Comparison of ENCODE assay signal across 11 cellular contexts in the genomic region with DNA sequence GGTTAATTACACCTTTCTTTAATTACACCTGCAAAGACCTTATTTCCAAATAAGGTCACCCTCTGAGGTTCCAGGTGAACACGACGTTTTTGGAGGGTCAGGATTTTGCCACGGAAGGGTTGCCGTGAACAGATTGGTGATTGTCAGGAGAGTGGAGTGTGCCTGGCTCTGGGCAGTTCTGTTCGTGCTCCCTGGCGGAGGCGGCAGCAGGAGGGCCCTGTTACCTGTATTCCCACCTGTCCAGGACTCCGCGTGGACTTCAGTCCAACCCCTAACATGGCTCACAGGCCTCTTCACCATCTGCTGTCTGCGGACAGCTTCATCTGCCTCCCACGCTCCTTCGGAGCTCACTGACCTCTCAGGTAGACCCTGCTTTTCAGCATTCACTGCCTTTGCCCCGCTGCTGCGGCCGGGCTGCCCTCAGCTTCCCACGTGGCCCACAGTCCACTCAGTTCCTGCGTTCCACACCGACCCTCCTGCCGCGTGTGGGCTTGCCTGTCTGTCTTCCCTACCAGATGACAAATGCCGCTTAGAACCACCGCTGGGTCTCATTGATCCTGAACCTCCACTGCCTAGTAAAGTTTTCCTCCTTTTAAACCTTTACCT.
DNase-seq lines count a peak whose midpoint lies in the region; TF ChIP-seq lines count a peak whose summit lies in the region.
"Had no signal": no experiment of that assay in that cellular context is flagged by ENCODE, and none has a peak within 500 bp of the region (broad histone marks: within the 10 kb centered on the region; RNA-seq: fewer than 3 reads in every experiment).

No MANE protein-coding gene starts in this region.

- H4K91ac ChIP-seq in trophoblast cell (ENCODE audit: low read depth, low read length): peak overlapping the region; percentile 17

- H3K4ac ChIP-seq in trophoblast cell (ENCODE audit: low read depth, low read length): no peak overlapping the region

- peak overlapping the region; percentile 1 for H2BK12ac ChIP-seq in trophoblast cell (ENCODE audit: low read length)

- peaks cover 2% of the 10 kb centered on the region for H3K79me2 ChIP-seq in trophoblast cell (ENCODE audit: control insufficient read depth, insufficient read depth, low read length, poor library complexity)

- peak overlapping the region; percentile 0 for H2BK120ac ChIP-seq in trophoblast cell (ENCODE audit: insufficient read depth, low read length, poor library complexity)

- H3K9me3 Mint-ChIP-seq in Caco-2 (ENCODE audit: unreplicated experiment): peaks cover 10% of the 10 kb centered on the region

- no peak overlapping the region for H3K4me2 ChIP-seq in trophoblast cell (ENCODE audit: low read length)
- H3K4me2 ChIP-seq: A549, BLaER1 had no signal

- H3K27me3 ChIP-seq in Caco-2 (replicated peaks; ENCODE audit: control insufficient read depth, insufficient read depth, low read length) (no peaks in the 10 kb centered on the region), trophoblast cell (ENCODE audit: insufficient read depth, low read length) (no peaks in the 10 kb centered on the region)
- H3K27me3 ChIP-seq: BLaER1 had no signal

- H2AFZ ChIP-seq in trophoblast cell (ENCODE audit: insufficient read depth, low read length, poor library complexity): no peak overlapping the region

- no peak overlapping the region for H3K4me3 ChIP-seq in Caco-2 (ENCODE audit: low read depth, low read length)
- no peak overlapping the region for H3K4me3 ChIP-seq in trophoblast cell (ENCODE audit: low read depth, low read length)
- H3K4me3 ChIP-seq: A549, BLaER1 had no signal

- H2BK5ac ChIP-seq in trophoblast cell (ENCODE audit: low read depth, low read length, poor library complexity): no peak overlapping the region

- no peak for TF ChIP-seq CTCF in Caco-2 (IDR thresholded peaks at IDR 0.05; ENCODE audit: insufficient read depth in 1 of 2, low read depth in 1 of 2, low read length in 1 of 2, severe bottlenecking in 1 of 2, unreplicated experiment in 1 of 2)

- no peaks in the 10 kb centered on the region for H3K4me1 ChIP-seq in Caco-2
- peaks cover 30% of the 10 kb centered on the region in 2 experiments for H3K4me1 ChIP-seq in trophoblast cell (ENCODE audit: control insufficient read depth in 1 of 2, insufficient read depth in 2 of 2, low read length in 2 of 2)
- H3K4me1 ChIP-seq: A549 had no signal

- peaks cover 30% of the 10 kb centered on the region for H3K79me1 ChIP-seq in trophoblast cell (ENCODE audit: low read length)

- peak overlapping the region; percentile 48 for H3K27ac Mint-ChIP-seq in Caco-2 (ENCODE audit: unreplicated experiment)

- H3K27ac ChIP-seq in trophoblast cell (ENCODE audit: low read depth, low read length): no peak overlapping the region
- H3K27ac ChIP-seq: A549, BLaER1 had no signal

- H3K27me3 Mint-ChIP-seq in Caco-2 (ENCODE audit: insufficient read depth, unreplicated experiment): peaks cover 3% of the 10 kb centered on the region

- no peaks in the 10 kb centered on the region for H3K36me3 ChIP-seq in Caco-2 (ENCODE audit: control insufficient read depth, insufficient read depth, low read length)
- no peaks in the 10 kb centered on the region for H3K36me3 ChIP-seq in trophoblast cell (ENCODE audit: control insufficient read depth in 1 of 2, insufficient read depth in 2 of 2, low read length in 2 of 2)
- H3K36me3 ChIP-seq: BLaER1 had no signal

- intact Hi-C loops in Caco-2 (cut with micrococcal nuclease; ENCODE audit: unreplicated experiment): no loop called here

- no peak overlapping the region for H3K18ac ChIP-seq in trophoblast cell (ENCODE audit: low read length)

- POLR2A ChIA-PET in Caco-2 (lab: Charles Lee): no interaction called here

- no peak overlapping the region for H3K4me3 Mint-ChIP-seq in Caco-2 (ENCODE audit: unreplicated experiment)
- H3K4me3 Mint-ChIP-seq: CD8-positive, alpha-beta memory T cell had no signal

- no TSS peak for BruUV-seq in Caco-2 (replicated peaks; lab: Mats Ljungman, UMichigan)

- H3K9ac ChIP-seq in trophoblast cell (ENCODE audit: low read length): no peak overlapping the region
- H3K9ac ChIP-seq: BLaER1 had no signal

- H3K9me3 ChIP-seq in Caco-2 (no peaks in the 10 kb centered on the region; the same call in 1 of the 2 replicates), trophoblast cell (ENCODE audit: insufficient read depth, low read depth, low read length) (peaks cover 6% of the 10 kb centered on the region)
- H3K9me3 ChIP-seq: A549, BLaER1 had no signal

- no CpG with 5 or more reads among the region's 22 CpGs for WGBS in trophoblast cell (ENCODE audit: extremely low coverage, insufficient coverage, insufficient read length)

- DNase-seq in AG20443 (ENCODE audit: low spot score): peak; percentile 3
- no peak for DNase-seq in Caco-2
- DNase-seq in mesenteric fat pad (ENCODE audit: low spot score): peak; percentile 82
- no peak for DNase-seq in trophoblast cell
- DNase-seq in DMS 273 (lab: John Stamatoyannopoulos, UW; ENCODE audit: unreplicated experiment): no peak
- no peak for DNase-seq in NCI-H226
- DNase-seq: AML-193; CD8-positive, alpha-beta memory T cell; DMS 273 treated with DMSO at 0.1 percent for 48 hours had no signal

- H2AK5ac ChIP-seq in trophoblast cell (ENCODE audit: low read length): peak overlapping the region; percentile 52

- no peaks in the 10 kb centered on the region for H3K4me1 Mint-ChIP-seq in Caco-2 (ENCODE audit: low read depth, unreplicated experiment)
- H3K4me1 Mint-ChIP-seq: CD8-positive, alpha-beta memory T cell had no signal

- CTCF ChIA-PET in Caco-2 (lab: Charles Lee): no interaction called here

- H3K14ac ChIP-seq in trophoblast cell (ENCODE audit: low read length): peak overlapping the region; percentile 1

- no peak overlapping the region for H4K12ac ChIP-seq in trophoblast cell (ENCODE audit: low read depth, low read length)

- no peak overlapping the region for H3K23ac ChIP-seq in trophoblast cell (ENCODE audit: low read length)

- H3K36me3 Mint-ChIP-seq in Caco-2 (ENCODE audit: insufficient read depth, unreplicated experiment): no peaks in the 10 kb centered on the region
- H3K36me3 Mint-ChIP-seq: CD8-positive, alpha-beta memory T cell had no signal

- no peak overlapping the region for H4K8ac ChIP-seq in trophoblast cell (ENCODE audit: low read depth, low read length)

Comparison
In these comparisons a context has a peak if more than half of its experiments do, and no peak if none do; other contexts are left out.
1. DNase-seq: peak in AG20443 (single experiment) and mesenteric fat pad (single experiment); none in Caco-2 (0 of 2), trophoblast cell (0 of 2), DMS 273 (single experiment) and NCI-H226 (single experiment).